15 cellular contexts compared by ENCODE assay signal in genomic region chr4:5887011-5887360, GRCh38. TPM values are rescaled to one million over a fixed set of nuclear protein-coding genes. Genes with fewer than 3 reads are reported as not detected.
A peak's percentile ranks its signal among the peaks of the same experiment; 100 is the strongest.
DNase-seq lines count a peak whose midpoint lies in the region; ATAC-seq, FAIRE-seq and TF ChIP-seq lines count a peak whose summit lies in the region.
"Had no signal": no experiment of that assay in that cellular context is flagged by ENCODE, and none has a peak within 500 bp of the region (broad histone marks: within the 10 kb centered on the region; RNA-seq: fewer than 3 reads in every experiment).

No MANE protein-coding gene starts in this region.

- TF ChIP-seq CTCF in heart left ventricle (IDR thresholded peaks at IDR 0.05), result no peak
- TF ChIP-seq CTCF in coronary artery (IDR thresholded peaks at IDR 0.05), result no peak
- TF ChIP-seq CTCF in mucosa of descending colon (IDR thresholded peaks at IDR 0.05), result no peak
- TF ChIP-seq CTCF in upper lobe of left lung (IDR thresholded peaks at IDR 0.05), result no peak
- no peak for TF ChIP-seq CTCF in D721Med (IDR thresholded peaks at IDR 0.05; ENCODE audit: insufficient read depth, missing control alignments)

- DNase-seq in heart left ventricle (no peak), left ventricle myocardium superior (no peak), coronary artery (ENCODE audit: low spot score) (no peak), mucosa of descending colon (no peak), upper lobe of left lung (no peak), D721Med (ENCODE audit: insufficient read length, low spot score) (no peak)
- DNase-seq: activated T-cell treated with anti-CD3 and anti-CD28 coated beads, Interleukin-2, amount 50 U/mL, for 72 hours; aorta; immature natural killer cell; testis had no signal

- H3K27me3 ChIP-seq in heart left ventricle (peaks cover 33 to 59% (median 50%) of the 10 kb centered on the region in 9 donors), upper lobe of left lung (peaks cover 0 to 41% (median 25%) of the 10 kb centered on the region in 4 donors)
- H3K27me3 ChIP-seq: testis had no signal

- no peak for FAIRE-seq in D721Med (lab: Jason Lieb, UNC)
- FAIRE-seq: pancreas had no signal

- TF ChIP-seq POLR2A in heart left ventricle (IDR thresholded peaks at IDR 0.05) (no peak), upper lobe of left lung (IDR thresholded peaks at IDR 0.05) (no peak)

- intact Hi-C loops in heart left ventricle (cut with DNase I) (no loop called here), left ventricle myocardium superior (cut with micrococcal nuclease) (no loop called here), mucosa of descending colon (cut with DNase I, micrococcal nuclease) (no loop called here)

- H3K36me3 ChIP-seq in heart left ventricle, result no peaks in the 10 kb centered on the region
- H3K36me3 ChIP-seq in mucosa of descending colon (ENCODE audit: low read depth), result no peaks in the 10 kb centered on the region
- H3K36me3 ChIP-seq in upper lobe of left lung, result no peaks in the 10 kb centered on the region
- H3K36me3 ChIP-seq: pancreas had no signal

- 35 to 49% (median 36%) methylated on average over 6 to 8 of the region's 8 CpGs for WGBS in heart left ventricle, 4 donors
- WGBS in upper lobe of left lung, 2 donors, result 30 to 80% methylated on average over 1 to 8 of the region's 8 CpGs

- no peak for TF ChIP-seq EP300 in upper lobe of left lung (IDR thresholded peaks at IDR 0.05)

- H3K4me1 ChIP-seq in heart left ventricle (peaks cover 0 to 33% (median 14%) of the 10 kb centered on the region in 12 donors), mucosa of descending colon (ENCODE audit: low read depth) (peaks cover 11% of the 10 kb centered on the region), upper lobe of left lung (peaks cover 27 to 38% (median 28%) of the 10 kb centered on the region in 4 donors)

- peak in 1 of 4 donors; percentile 34 for ATAC-seq in heart left ventricle
- no peak for ATAC-seq in left ventricle myocardium superior
- ATAC-seq in mucosa of descending colon, result peak; percentile 11
- peak in 1 of 2 donors; percentile 7 for ATAC-seq in upper lobe of left lung (ENCODE audit: low FRiP score in 2 of 2)
- ATAC-seq in GM19455 (IDR thresholded peaks at IDR 0.05; ENCODE audit: unreplicated experiment), result no peak
- no peak for ATAC-seq in GM18520 (IDR thresholded peaks at IDR 0.05; ENCODE audit: unreplicated experiment)
- ATAC-seq: activated T-cell treated with anti-CD3 and anti-CD28 coated beads, Interleukin-2, amount 50 U/mL, for 72 hours had no signal

- H3K4me3 ChIP-seq in heart left ventricle (peak overlapping the region in 10 of 12 donors; percentile 37 to 63 (median 56)), coronary artery (peak overlapping the region; percentile 63), mucosa of descending colon (no peak overlapping the region), upper lobe of left lung (peak overlapping the region in 3 of 4 donors; percentile 36 to 68 (median 48))

- H3K27ac ChIP-seq in heart left ventricle (no peak overlapping the region), coronary artery (no peak overlapping the region), upper lobe of left lung (no peak overlapping the region)
- H3K27ac ChIP-seq: epithelial cell of prostate, pancreas, testis had no signal

- no peaks in the 10 kb centered on the region for H3K9me3 ChIP-seq in heart left ventricle
- no peaks in the 10 kb centered on the region for H3K9me3 ChIP-seq in mucosa of descending colon
- H3K9me3 ChIP-seq in upper lobe of left lung, result no peaks in the 10 kb centered on the region
- H3K9me3 ChIP-seq: pancreas, testis had no signal

RNA-seq across cellular contexts. Expression of gene CRMP1, which starts 5.9 kb away (rescaled TPM):
- total RNA-seq in heart left ventricle (1 to 10 TPM in 3 of 9 donors, under 1 TPM in 6; 0.39 to 2.4 (median 0.93) TPM), left ventricle myocardium superior (1.3 TPM), mucosa of descending colon (1 to 10 TPM in 2 of 3 donors, under 1 TPM in 1; 0.58 to 4.4 (median 1.0) TPM), upper lobe of left lung (1 to 10 TPM in 5 of 6 donors, under 1 TPM in 1; 0.89 to 5.7 (median 2.0) TPM)
- 1 to 10 TPM in 1 of 2 donors, under 1 TPM in 1; 0.34 to 1.7 TPM for polyA plus RNA-seq in heart left ventricle
- total RNA-seq: activated T-cell treated with anti-CD3 and anti-CD28 coated beads, Interleukin-2, amount 50 U/mL, for 72 hours; G401 had no signal
- polyA plus RNA-seq: immature natural killer cell had no signal
